ENCODE assay signal across 12 cellular contexts in genomic region chr11:27717377-27717776, GRCh38. TPM values are rescaled to one million over a fixed set of nuclear protein-coding genes. Genes with fewer than 3 reads are reported as not detected.
DNase-seq lines count a peak whose midpoint lies in the region; ATAC-seq and TF ChIP-seq lines count a peak whose summit lies in the region.
"Had no signal": no experiment of that assay in that cellular context is flagged by ENCODE, and none has a peak within 500 bp of the region (broad histone marks: within the 10 kb centered on the region; RNA-seq: fewer than 3 reads in every experiment).

No MANE protein-coding gene starts in this region.

- no peak for TF ChIP-seq POLR2A in adrenal gland (IDR thresholded peaks at IDR 0.05)

- H3K9me3 Mint-ChIP-seq in neural crest cell, result no peaks in the 10 kb centered on the region

- peaks cover 26% of the 10 kb centered on the region for H3K4me1 Mint-ChIP-seq in neural crest cell

- H3K27ac ChIP-seq in HUES64 (ENCODE audit: low read depth, low read length) (no peak overlapping the region), brain microvascular endothelial cell (no peak overlapping the region), adrenal gland (no peak overlapping the region)
- H3K27ac ChIP-seq: skin epidermis had no signal

- H3K27me3 ChIP-seq in HUES64 (ENCODE audit: insufficient read depth, low read length) (peaks cover 34% of the 10 kb centered on the region), brain microvascular endothelial cell (replicated peaks) (no peaks in the 10 kb centered on the region), adrenal gland (peaks cover 29% of the 10 kb centered on the region)

- no peak overlapping the region for H3K27ac Mint-ChIP-seq in neural crest cell (ENCODE audit: unreplicated experiment)

- peak overlapping the region; percentile 82 for H3K4me3 ChIP-seq in HUES64 (ENCODE audit: low read length)
- H3K4me3 ChIP-seq in brain microvascular endothelial cell (ENCODE audit: low read depth, low read length), result no peak overlapping the region
- H3K4me3 ChIP-seq in adrenal gland, result no peak overlapping the region

- no peaks in the 10 kb centered on the region for H3K36me3 Mint-ChIP-seq in neural crest cell (ENCODE audit: low read depth)

- in situ Hi-C loops in brain microvascular endothelial cell (cut with HindIII; ENCODE audit: low pct_ligation_motif_present, low sequenced_read_pairs), result loop anchor here (25.0 kb wide), 1 partner anchor 195 kb away; no protein-coding TSS in a partner anchor

- H3K9ac ChIP-seq in HUES64 (ENCODE audit: low read depth, low read length), result no peak overlapping the region

- H3K9me3 ChIP-seq in HUES64 (ENCODE audit: insufficient read depth, low read depth, low read length), result no peaks in the 10 kb centered on the region
- no peaks in the 10 kb centered on the region for H3K9me3 ChIP-seq in adrenal gland (replicated peaks in 1 of 3)

- H3K4me3 Mint-ChIP-seq in neural crest cell, result peak overlapping the region; percentile 92

- peak; percentile 36 for TF ChIP-seq CTCF in brain microvascular endothelial cell (IDR thresholded peaks at IDR 0.05; ENCODE audit: low read depth, low read length, missing control alignments)
- TF ChIP-seq CTCF in neural crest cell (conservative IDR thresholded peaks at IDR 0.05), result peak; percentile 59
- TF ChIP-seq CTCF in adrenal gland (IDR thresholded peaks at IDR 0.05), result no peak

- H3K36me3 ChIP-seq in HUES64 (ENCODE audit: insufficient read depth, low read length) (no peaks in the 10 kb centered on the region), brain microvascular endothelial cell (replicated peaks) (no peaks in the 10 kb centered on the region), adrenal gland (replicated peaks in 1 of 2) (no peaks in the 10 kb centered on the region)

- H3K4me1 ChIP-seq in HUES64 (ENCODE audit: insufficient read depth, low read length) (peaks cover 24% of the 10 kb centered on the region), adrenal gland (replicated peaks in 1 of 2) (peaks cover 14 to 16% of the 10 kb centered on the region in 2 donors)

- peaks cover 88% of the 10 kb centered on the region for H3K27me3 Mint-ChIP-seq in neural crest cell (ENCODE audit: low read depth)

- intact Hi-C loops in adrenal gland (cut with DNase I), result no loop called here

- peak; percentile 25 for DNase-seq in DMS 273 (lab: John Stamatoyannopoulos, UW; ENCODE audit: unreplicated experiment)
- DNase-seq in DMS 273 treated with DMSO at 0.1 percent for 48 hours (lab: John Stamatoyannopoulos, UW), result no peak
- no peak for DNase-seq in brain microvascular endothelial cell
- DNase-seq in neural crest cell (ENCODE audit: low read depth, low spot score), result no peak
- DNase-seq in adrenal gland, result no peak
- no peak for DNase-seq in AG08396 (ENCODE audit: low spot score)
- DNase-seq: activated T-cell treated with anti-CD3 and anti-CD28 coated beads, Interleukin-2, amount 50 U/mL, for 1 hour; cortex of kidney; left ventricle myocardium superior had no signal

- ATAC-seq in GM18511 (IDR thresholded peaks at IDR 0.05; ENCODE audit: unreplicated experiment), result no peak
- ATAC-seq: left ventricle myocardium superior had no signal

RNA-seq across cellular contexts. Expression of gene BDNF, which starts 17.1 kb away (rescaled TPM):
- 1.00 TPM for polyA plus RNA-seq in HUES64 (2013, experiment 1 of 2)
- 1.2 TPM for polyA plus RNA-seq in HUES64 (2013, experiment 2 of 2)
- total RNA-seq in neural crest cell (0.07 and 0.20 TPM in 2 replicates), adrenal gland (under 1 TPM in 6 of 8 donors, not detected in 2; under 0.01 to 0.42 (median 0.20) TPM)
- under 1 TPM; 0.08 to 0.31 (median 0.24) TPM for polyA plus RNA-seq in adrenal gland

Comparison
In these comparisons a context has a peak if more than half of its experiments do, and no peak if none do; other contexts are left out.
1. CTCF ChIP-seq: peak in brain microvascular endothelial cell (single experiment) and neural crest cell (single experiment); none in adrenal gland (0 of 6).